ENCODE assay signal across 22 cellular contexts in the genomic region with DNA sequence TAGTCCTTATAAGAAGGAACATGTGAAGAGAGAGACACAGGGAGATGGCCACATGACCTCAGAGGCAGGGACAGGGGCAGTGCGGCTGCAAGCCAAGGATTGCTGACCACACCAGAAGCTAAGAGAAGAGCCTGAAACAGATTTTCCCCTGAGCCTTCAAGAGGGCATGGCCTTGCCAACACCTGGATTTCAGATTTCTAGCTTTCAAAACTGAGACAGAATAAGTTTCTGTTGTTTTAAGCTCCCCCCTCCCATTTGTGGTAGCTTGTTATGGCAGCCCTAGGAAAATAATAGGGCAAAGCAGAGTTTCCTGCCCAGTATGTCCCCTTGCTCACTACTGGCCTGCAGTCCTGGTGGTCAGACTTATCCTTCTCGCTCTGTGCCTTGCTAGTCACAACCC.
A peak's percentile ranks its signal among the peaks of the same experiment; 100 is the strongest.
DNase-seq lines count a peak whose midpoint lies in the region; ATAC-seq, FAIRE-seq and TF ChIP-seq lines count a peak whose summit lies in the region.
"Had no signal": no experiment of that assay in that cellular context is flagged by ENCODE, and none has a peak within 500 bp of the region (broad histone marks: within the 10 kb centered on the region; RNA-seq: fewer than 3 reads in every experiment).

No MANE protein-coding gene starts in this region.

- POLR2A ChIA-PET in H1 (lab: Charles Lee; ENCODE audit: partially characterized antibody) = no interaction called here

- 90% methylated on average over 2 of the region's 2 CpGs; no CpG with 5 or more reads in 1 of the 2 experiments for WGBS in H1 (ENCODE audit: extremely low coverage in 1 of 2, insufficient coverage in 1 of 2, insufficient read length in 1 of 2, insufficient replicate concordance in 2 of 2, low coverage in 1 of 2, low lambda C conversion rate in 2 of 2, missing lambda C conversion rate in 1 of 2), 2 experiments

- TF ChIP-seq CTCF in H1 (IDR thresholded peaks at IDR 0.05; ENCODE audit: control extremely low read depth in 1 of 3, insufficient read depth in 1 of 3, low read depth in 1 of 3, low read length in 3 of 3) = peak in 2 of 3 experiments; percentile 14 to 16; a peak in 3 of 4 replicates

- no peak overlapping the region for H2AK5ac ChIP-seq in H1 (ENCODE audit: low read depth, low read length)

- no peaks in the 10 kb centered on the region for H3K79me1 ChIP-seq in H1 (ENCODE audit: low read depth, low read length)

- TF ChIP-seq POLR2A in H1 (IDR thresholded peaks at IDR 0.05; ENCODE audit: control extremely low read depth in 1 of 2, low read depth in 2 of 2, low read length in 2 of 2) = no peak

- no peak overlapping the region for H3K27ac ChIP-seq in H1 (ENCODE audit: low read depth, low read length)
- H3K27ac ChIP-seq: epithelial cell of prostate, ovary, suprapubic skin had no signal

- H3K4me1 ChIP-seq in H1 (replicated peaks in 1 of 4; ENCODE audit: control insufficient read depth in 3 of 4, insufficient read depth in 4 of 4, low read length in 3 of 4) = peaks cover 2 to 27% (median 8%) of the 10 kb centered on the region in 4 experiments; a peak in 6 of 7 replicates

- FAIRE-seq in HTR-8/SVneo (lab: Jason Lieb, UNC) (peak; percentile 59), H1 (lab: Jason Lieb, UNC) (no peak)

- no peaks in the 10 kb centered on the region for H3K23me2 ChIP-seq in H1 (ENCODE audit: low read depth, low read length)

- H2BK120ac ChIP-seq in H1 (replicated peaks; ENCODE audit: low read depth, low read length) = no peak overlapping the region

- peaks cover 2% of the 10 kb centered on the region for H3K36me3 Mint-ChIP-seq in T-helper 17 cell (ENCODE audit: low read depth)
- no peaks in the 10 kb centered on the region for H3K36me3 Mint-ChIP-seq in stimulated activated effector memory CD8-positive, alpha-beta T cell treated with anti-CD3 and anti-CD28 coated beads, Interleukin-12 subunit alpha, Interleukin-12 subunit beta, amount 100 ng/mL, for 72 hours
- H3K36me3 Mint-ChIP-seq: activated naive CD8-positive, alpha-beta T cell; CD4-positive, alpha-beta memory T cell had no signal

- H4K5ac ChIP-seq in H1 (ENCODE audit: insufficient read length, low read depth, low read length) = no peak overlapping the region

- no peak overlapping the region for H2BK5ac ChIP-seq in H1 (ENCODE audit: low read depth, low read length)

- no peak overlapping the region for H3K23ac ChIP-seq in H1 (ENCODE audit: insufficient read length)

- H2BK12ac ChIP-seq in H1 (ENCODE audit: low read depth, low read length) = no peak overlapping the region

- H3K79me2 ChIP-seq in H1 (ENCODE audit: control insufficient read depth in 1 of 2, insufficient read depth in 2 of 2, low read length in 2 of 2) = no peaks in the 10 kb centered on the region; a peak in 1 of 4 replicates

- H3K27ac Mint-ChIP-seq in T-helper 17 cell = peak overlapping the region; percentile 70
- peak overlapping the region; percentile 1 for H3K27ac Mint-ChIP-seq in stimulated activated effector memory CD8-positive, alpha-beta T cell treated with anti-CD3 and anti-CD28 coated beads, Interleukin-12 subunit alpha, Interleukin-12 subunit beta, amount 100 ng/mL, for 72 hours
- H3K27ac Mint-ChIP-seq: activated naive CD8-positive, alpha-beta T cell; stimulated activated naive B cell treated with anti-CD40 and anti-IgM and Interleukin-4, amounts not matched to agents 10 μg/mL and 1 μg/mL and 100 μg/mL, for 72 hours had no signal

- H4K20me1 ChIP-seq in H1 (replicated peaks in 1 of 2; ENCODE audit: control insufficient read depth in 1 of 2, insufficient read depth in 2 of 2, low read length in 2 of 2) = peaks cover 0 to 3% of the 10 kb centered on the region in 2 experiments

- no peaks in the 10 kb centered on the region for H3K9me3 Mint-ChIP-seq in stimulated activated effector memory CD8-positive, alpha-beta T cell treated with anti-CD3 and anti-CD28 coated beads, Interleukin-12 subunit alpha, Interleukin-12 subunit beta, amount 100 ng/mL, for 72 hours
- H3K9me3 Mint-ChIP-seq: CD4-positive, alpha-beta memory T cell; stimulated activated naive B cell treated with anti-CD40 and anti-IgM and Interleukin-4, amounts not matched to agents 10 μg/mL and 1 μg/mL and 100 μg/mL, for 72 hours had no signal

- no peak for ATAC-seq in T-helper 17 cell
- no peak for ATAC-seq in stimulated activated effector memory CD8-positive, alpha-beta T cell treated with anti-CD3 and anti-CD28 coated beads, Interleukin-12 subunit alpha, Interleukin-12 subunit beta, amount 100 ng/mL, for 72 hours
- ATAC-seq: heart left ventricle; stimulated activated naive B cell treated with anti-CD40 and anti-IgM and Interleukin-4, amounts not matched to agents 10 μg/mL and 1 μg/mL and 100 μg/mL, for 72 hours had no signal

- H3K4me2 ChIP-seq in H1 (ENCODE audit: insufficient read depth in 1 of 2, low read depth in 2 of 2, low read length in 2 of 2) = no peak overlapping the region

- no peak overlapping the region for H3K14ac ChIP-seq in H1 (ENCODE audit: insufficient read length)

- H3K36me3 ChIP-seq in H1 (ENCODE audit: control insufficient read depth in 2 of 4, insufficient read depth in 4 of 4, low read length in 3 of 4) = no peaks in the 10 kb centered on the region
- H3K36me3 ChIP-seq: ascending aorta, heart left ventricle, ovary, suprapubic skin had no signal

- H2BK15ac ChIP-seq in H1 (ENCODE audit: low read length) = no peak overlapping the region

- no peak overlapping the region for H2AFZ ChIP-seq in H1 (ENCODE audit: low read length)

- H3K4me3 Mint-ChIP-seq in T-helper 17 cell = no peak overlapping the region
- no peak overlapping the region for H3K4me3 Mint-ChIP-seq in stimulated activated effector memory CD8-positive, alpha-beta T cell treated with anti-CD3 and anti-CD28 coated beads, Interleukin-12 subunit alpha, Interleukin-12 subunit beta, amount 100 ng/mL, for 72 hours
- H3K4me3 Mint-ChIP-seq: activated naive CD8-positive, alpha-beta T cell; CD4-positive, alpha-beta memory T cell; stimulated activated naive B cell treated with anti-CD40 and anti-IgM and Interleukin-4, amounts not matched to agents 10 μg/mL and 1 μg/mL and 100 μg/mL, for 72 hours had no signal

- no peak for TF ChIP-seq EP300 in H1 (IDR thresholded peaks at IDR 0.05; ENCODE audit: borderline replicate concordance in 1 of 2, low read depth in 2 of 2, low read length in 2 of 2)

- no peak overlapping the region for H3K56ac ChIP-seq in H1 (replicated peaks; ENCODE audit: insufficient read length, low read depth, low read length)

- H3K27me3 ChIP-seq in H1 (replicated peaks in 1 of 4; ENCODE audit: control insufficient read depth in 3 of 4, extremely low read depth in 1 of 4, insufficient read depth in 3 of 4, low read length in 3 of 4) = no peaks in the 10 kb centered on the region
- H3K27me3 ChIP-seq: ascending aorta, heart left ventricle, ovary, suprapubic skin had no signal

- no peak overlapping the region for H3K4me3 ChIP-seq in H1 (ENCODE audit: extremely low read depth in 1 of 4, insufficient read depth in 2 of 4, low read depth in 3 of 4, low read length in 4 of 4)
- H3K4me3 ChIP-seq: ascending aorta, heart left ventricle, ovary, suprapubic skin had no signal

- H3K9me3 ChIP-seq in T-helper 17 cell (ENCODE audit: control insufficient read depth, low read length, poor library complexity, severe bottlenecking) (no peaks in the 10 kb centered on the region), H1 (ENCODE audit: insufficient read depth in 2 of 2, low read depth in 1 of 2, low read length in 1 of 2) (no peaks in the 10 kb centered on the region)
- H3K9me3 ChIP-seq: ascending aorta, heart left ventricle, ovary, suprapubic skin had no signal

- no peak overlapping the region for H3K9ac ChIP-seq in H1 (replicated peaks in 1 of 4; ENCODE audit: extremely low read depth in 1 of 4, low read depth in 3 of 4, low read length in 3 of 4)

- no peak overlapping the region for H3K4ac ChIP-seq in H1 (replicated peaks; ENCODE audit: insufficient read length, low read depth, low read length)

- DNase-seq in HTR-8/SVneo (ENCODE audit: insufficient read length, low spot score) (no peak), T-helper 17 cell (no peak), H1 (ENCODE audit: low read depth in 1 of 2, low spot score in 2 of 2) (no peak), LoVo (ENCODE audit: low spot score) (no peak), T-helper 2 cell (no peak), AG08396 (ENCODE audit: low spot score) (no peak)
- no peak for DNase-seq in stimulated activated effector memory CD8-positive, alpha-beta T cell treated with anti-CD3 and anti-CD28 coated beads, Interleukin-12 subunit alpha, Interleukin-12 subunit beta, amount 100 ng/mL, for 72 hours (ENCODE audit: low spot score in 2 of 2)
- DNase-seq: activated CD4-positive, alpha-beta T cell treated with anti-CD3 and anti-CD28 coated beads, Interleukin-2, amount 50 U/mL, for 1 hour; CD4-positive, alpha-beta memory T cell; heart left ventricle; KBM-7; NCI-H1694 treated with DMSO at 0.1 percent for 48 hours; NCI-H2171 treated with DMSO at 0.1 percent for 48 hours; NCI-H526; ovary; retina; stimulated activated CD4-positive, alpha-beta T cell treated with anti-CD3 and anti-CD28 coated beads, Interleukin-2, amount 100 ng/mL, for 48 hours; stimulated activated naive B cell treated with anti-CD40 and anti-IgM and Interleukin-4, amounts not matched to agents 10 μg/mL and 1 μg/mL and 100 μg/mL, for 72 hours had no signal

- no peak overlapping the region for H2BK20ac ChIP-seq in H1 (ENCODE audit: low read length)

- H3K4me1 Mint-ChIP-seq in T-helper 17 cell = peaks cover 27% of the 10 kb centered on the region
- peaks cover 20% of the 10 kb centered on the region for H3K4me1 Mint-ChIP-seq in stimulated activated effector memory CD8-positive, alpha-beta T cell treated with anti-CD3 and anti-CD28 coated beads, Interleukin-12 subunit alpha, Interleukin-12 subunit beta, amount 100 ng/mL, for 72 hours

- TF ChIP-seq RAD21 in H1 (IDR thresholded peaks at IDR 0.05 in 1 of 2, conservative IDR thresholded peaks at IDR 0.05 in 1 of 2; ENCODE audit: low read depth in 2 of 2, low read length in 2 of 2) = no peak

- H4K8ac ChIP-seq in H1 (ENCODE audit: extremely low read depth, insufficient read depth, low read length) = no peak overlapping the region

- CTCF ChIA-PET in H1 (lab: Charles Lee; ENCODE audit: partially characterized antibody) = interaction anchor here (0.8 to 9.7 kb wide), 9 partner anchors 11 to 297 kb away, joined by 3 to 98 read pairs (median 4); no protein-coding TSS in a partner anchor

- no peak overlapping the region for H3K18ac ChIP-seq in H1 (ENCODE audit: extremely low read depth, low read length)

- H3K27me3 Mint-ChIP-seq in T-helper 17 cell = no peaks in the 10 kb centered on the region
- H3K27me3 Mint-ChIP-seq: activated naive CD8-positive, alpha-beta T cell; CD4-positive, alpha-beta memory T cell; stimulated activated naive B cell treated with anti-CD40 and anti-IgM and Interleukin-4, amounts not matched to agents 10 μg/mL and 1 μg/mL and 100 μg/mL, for 72 hours had no signal

- H4K91ac ChIP-seq in H1 (replicated peaks; ENCODE audit: insufficient read length, low read length) = no peak overlapping the region

TF ChIP-seq in H1, 55 proteins besides CTCF, POLR2A, EP300 and RAD21 (continues in another document):
- TF ChIP-seq SAP30 (IDR thresholded peaks at IDR 0.05; ENCODE audit: insufficient read depth, insufficient replicate concordance, low read length) (no peak), NANOG (IDR thresholded peaks at IDR 0.05; ENCODE audit: insufficient read depth, low read depth, low read length, poor library complexity, severe bottlenecking) (no peak), RXRA (IDR thresholded peaks at IDR 0.05; ENCODE audit: insufficient read depth, low read depth, low read length) (no peak), YY1 (IDR thresholded peaks at IDR 0.05; ENCODE audit: low read depth, low read length) (no peak)
